ENCODE assay signal across 8 cellular contexts in genomic region chr2:213148572-213149331, GRCh38. TPM values are rescaled to one million over a fixed set of nuclear protein-coding genes. Genes with fewer than 3 reads are reported as not detected.
DNase-seq lines count a peak whose midpoint lies in the region; ATAC-seq and TF ChIP-seq lines count a peak whose summit lies in the region.

No MANE protein-coding gene starts in this region.

- peak; percentile 12 for DNase-seq in NK-92 treated with Interleukin-12 subunit alpha and Interleukin-12 subunit beta, amount 100 ng/mL, for 24 hours (lab: John Stamatoyannopoulos, UW)
- DNase-seq in NK-92 (lab: John Stamatoyannopoulos, UW; ENCODE audit: unreplicated experiment) (no peak), SK-N-MC (ENCODE audit: low read depth, low spot score) (no peak), fibroblast of pulmonary artery (ENCODE audit: low read depth) (no peak), smooth muscle cell (lab: John Stamatoyannopoulos, UW; ENCODE audit: unreplicated experiment) (no peak), NCI-H2081 (lab: John Stamatoyannopoulos, UW) (no peak)
- no peak for DNase-seq in activated CD4-positive, alpha-beta T cell treated with anti-CD3 and anti-CD28 coated beads for 48 hours

- H3F3A ChIP-seq in smooth muscle cell (ENCODE audit: low read depth): peaks cover 15% of the 10 kb centered on the region

- no peak for TF ChIP-seq CTCF in fibroblast of pulmonary artery (IDR thresholded peaks at IDR 0.05; ENCODE audit: low read length, missing control alignments)
- TF ChIP-seq CTCF in smooth muscle cell (IDR thresholded peaks at IDR 0.05; ENCODE audit: borderline replicate concordance, insufficient read depth, poor library complexity, severe bottlenecking): no peak

- H4K20me1 ChIP-seq in smooth muscle cell (ENCODE audit: low read depth): no peaks in the 10 kb centered on the region

- H3K36me3 ChIP-seq in SK-N-MC (ENCODE audit: insufficient read depth, low read length) (peaks cover 27% of the 10 kb centered on the region), smooth muscle cell (ENCODE audit: low read depth) (no peaks in the 10 kb centered on the region)

- H2AFZ ChIP-seq in smooth muscle cell (ENCODE audit: low read depth): no peak overlapping the region

- H3K4me3 ChIP-seq in SK-N-MC (peak overlapping the region; percentile 95), fibroblast of pulmonary artery (replicated peaks; ENCODE audit: low read depth, low read length) (peak overlapping the region; percentile 63), smooth muscle cell (peak overlapping the region; percentile 99)

- 78% methylated on average over 2 of the region's 2 CpGs for WGBS in smooth muscle cell (ENCODE audit: low lambda C conversion rate)

- H3K27ac ChIP-seq in SK-N-MC (peak overlapping the region; percentile 14), smooth muscle cell (ENCODE audit: low read depth) (no peak overlapping the region)

- ATAC-seq in HG02840 (IDR thresholded peaks at IDR 0.05; ENCODE audit: low FRiP score, unreplicated experiment): no peak

- H3K79me2 ChIP-seq in smooth muscle cell (ENCODE audit: low read depth): no peaks in the 10 kb centered on the region

- peak overlapping the region; percentile 93 for H3K4me2 ChIP-seq in smooth muscle cell

- peaks cover 20% of the 10 kb centered on the region for H3K4me1 ChIP-seq in smooth muscle cell (ENCODE audit: low read depth)

- H3K9me3 ChIP-seq in SK-N-MC (ENCODE audit: low read depth, low read length) (no peaks in the 10 kb centered on the region), smooth muscle cell (replicated peaks; ENCODE audit: low read depth) (no peaks in the 10 kb centered on the region)

- H3K9ac ChIP-seq in SK-N-MC (ENCODE audit: insufficient read length): peak overlapping the region; percentile 92
- H3K9ac ChIP-seq in smooth muscle cell (ENCODE audit: low read depth): no peak overlapping the region

- H3K27me3 ChIP-seq in smooth muscle cell (ENCODE audit: low read depth): no peaks in the 10 kb centered on the region

RNA-seq across cellular contexts. Expression of gene IKZF2, which starts 2.7 kb away (rescaled TPM):
- total RNA-seq in smooth muscle cell: 12.5 and 16.5 TPM in 2 replicates
- polyA plus RNA-seq in smooth muscle cell: 0.69 and 1.2 TPM in 2 replicates
